In genomic region chr19:366951-367350, GRCh38 we compare ENCODE assay signal across 19 cellular contexts. TPM values are rescaled to one million over a fixed set of nuclear protein-coding genes. Genes with fewer than 3 reads are reported as not detected.
DNase-seq lines count a peak whose midpoint lies in the region; ATAC-seq and TF ChIP-seq lines count a peak whose summit lies in the region.
"Had no signal": no experiment of that assay in that cellular context is flagged by ENCODE, and none has a peak within 500 bp of the region (broad histone marks: within the 10 kb centered on the region; RNA-seq: fewer than 3 reads in every experiment).

No MANE protein-coding gene starts in this region.

- no peak overlapping the region for H3K27ac Mint-ChIP-seq in activated CD4-positive, alpha-beta T cell treated with anti-CD3 and anti-CD28 coated beads, Interleukin-2, amount 10 ng/mL, durations not matched to agents 7 days and 5 days
- H3K27ac Mint-ChIP-seq in stimulated activated memory B cell treated with anti-CD40 and anti-IgM and Interleukin-4, amounts not matched to agents 10 μg/mL and 1 μg/mL and 100 μg/mL, for 72 hours, result no peak overlapping the region
- H3K27ac Mint-ChIP-seq: CD8-positive, alpha-beta T cell; HFFc6 had no signal

- no peaks in the 10 kb centered on the region for H3K9me3 Mint-ChIP-seq in activated CD4-positive, alpha-beta T cell treated with anti-CD3 and anti-CD28 coated beads, Interleukin-2, amount 10 ng/mL, durations not matched to agents 7 days and 5 days
- H3K9me3 Mint-ChIP-seq in stimulated activated memory B cell treated with anti-CD40 and anti-IgM and Interleukin-4, amounts not matched to agents 10 μg/mL and 1 μg/mL and 100 μg/mL, for 72 hours, result no peaks in the 10 kb centered on the region
- H3K9me3 Mint-ChIP-seq: CD8-positive, alpha-beta T cell; HFFc6 had no signal

- H3K27me3 ChIP-seq in RWPE2 (ENCODE audit: insufficient read depth, poor library complexity, severe bottlenecking), result no peaks in the 10 kb centered on the region

- no peak overlapping the region for H3K27ac ChIP-seq in RWPE2 (ENCODE audit: poor library complexity, severe bottlenecking)
- H3K27ac ChIP-seq: 22Rv1, HL-60 had no signal

- CTCF ChIA-PET in activated CD4-positive, alpha-beta T cell treated with anti-CD3 and anti-CD28 coated beads, Interleukin-2, amount 10 ng/mL, durations not matched to agents 7 days and 5 days (lab: Charles Lee), result no interaction called here

- POLR2A ChIA-PET in activated CD4-positive, alpha-beta T cell treated with anti-CD3 and anti-CD28 coated beads, Interleukin-2, amount 10 ng/mL, durations not matched to agents 7 days and 5 days (lab: Charles Lee), result no interaction called here

- DNase-seq in activated CD4-positive, alpha-beta T cell treated with anti-CD3 and anti-CD28 coated beads, Interleukin-2, amount 10 ng/mL, durations not matched to agents 7 days and 5 days, result peak; percentile 5
- DNase-seq in activated CD4-positive, alpha-beta T cell treated with anti-CD3 and anti-CD28 coated beads for 4 hours, result no peak
- DNase-seq in RWPE2 (ENCODE audit: low spot score), result peak; percentile 11
- peak; percentile 21 for DNase-seq in islet precursor cell
- peak; percentile 42 for DNase-seq in sciatic nerve (ENCODE audit: low spot score)
- DNase-seq in effector CD8-positive, alpha-beta T cell (lab: John Stamatoyannopoulos, UW), result no peak
- DNase-seq in effector CD4-positive, alpha-beta T cell, result no peak
- DNase-seq: CD8-positive, alpha-beta T cell; COR-L47; DMS153; DMS79 treated with DMSO at 0.1 percent for 48 hours; EL; GOT3; HFFc6 had no signal

- no peak for ATAC-seq in RWPE2 (ENCODE audit: low read depth)
- ATAC-seq in sciatic nerve, result no peak
- ATAC-seq in stimulated activated memory B cell treated with anti-CD40 and anti-IgM and Interleukin-4, amounts not matched to agents 10 μg/mL and 1 μg/mL and 100 μg/mL, for 72 hours, result no peak
- ATAC-seq: CD8-positive, alpha-beta T cell had no signal

- H3K36me3 Mint-ChIP-seq in activated CD4-positive, alpha-beta T cell treated with anti-CD3 and anti-CD28 coated beads, Interleukin-2, amount 10 ng/mL, durations not matched to agents 7 days and 5 days (ENCODE audit: low read depth), result no peaks in the 10 kb centered on the region
- H3K36me3 Mint-ChIP-seq in stimulated activated memory B cell treated with anti-CD40 and anti-IgM and Interleukin-4, amounts not matched to agents 10 μg/mL and 1 μg/mL and 100 μg/mL, for 72 hours, result no peaks in the 10 kb centered on the region
- H3K36me3 Mint-ChIP-seq: CD14-positive monocyte; CD8-positive, alpha-beta T cell had no signal

- TF ChIP-seq CTCF in RWPE2 (IDR thresholded peaks at IDR 0.05; ENCODE audit: poor library complexity, severe bottlenecking), result no peak

- no peaks in the 10 kb centered on the region for H3K36me3 ChIP-seq in RWPE2 (ENCODE audit: low read depth)
- H3K36me3 ChIP-seq: HAP-1 had no signal

- intact Hi-C loops in sciatic nerve (cut with DNase I), result no loop called here

- peaks cover 6% of the 10 kb centered on the region for H3K27me3 Mint-ChIP-seq in activated CD4-positive, alpha-beta T cell treated with anti-CD3 and anti-CD28 coated beads, Interleukin-2, amount 10 ng/mL, durations not matched to agents 7 days and 5 days
- peaks cover 37% of the 10 kb centered on the region for H3K27me3 Mint-ChIP-seq in stimulated activated memory B cell treated with anti-CD40 and anti-IgM and Interleukin-4, amounts not matched to agents 10 μg/mL and 1 μg/mL and 100 μg/mL, for 72 hours

- no peaks in the 10 kb centered on the region for H3K9me3 ChIP-seq in RWPE2 (ENCODE audit: severe bottlenecking)

- no peak overlapping the region for H3K4me3 ChIP-seq in RWPE2 (ENCODE audit: severe bottlenecking)
- H3K4me3 ChIP-seq: HAP-1 had no signal

- no peaks in the 10 kb centered on the region for H3K4me1 Mint-ChIP-seq in activated CD4-positive, alpha-beta T cell treated with anti-CD3 and anti-CD28 coated beads, Interleukin-2, amount 10 ng/mL, durations not matched to agents 7 days and 5 days
- H3K4me1 Mint-ChIP-seq in stimulated activated memory B cell treated with anti-CD40 and anti-IgM and Interleukin-4, amounts not matched to agents 10 μg/mL and 1 μg/mL and 100 μg/mL, for 72 hours, result no peaks in the 10 kb centered on the region

- H3K4me3 Mint-ChIP-seq in activated CD4-positive, alpha-beta T cell treated with anti-CD3 and anti-CD28 coated beads, Interleukin-2, amount 10 ng/mL, durations not matched to agents 7 days and 5 days, result no peak overlapping the region
- no peak overlapping the region for H3K4me3 Mint-ChIP-seq in stimulated activated memory B cell treated with anti-CD40 and anti-IgM and Interleukin-4, amounts not matched to agents 10 μg/mL and 1 μg/mL and 100 μg/mL, for 72 hours
- H3K4me3 Mint-ChIP-seq: CD14-positive monocyte; CD8-positive, alpha-beta T cell; HFFc6 had no signal

- H3K4me1 ChIP-seq in RWPE2 (ENCODE audit: insufficient read depth, poor library complexity, severe bottlenecking), result no peaks in the 10 kb centered on the region
- H3K4me1 ChIP-seq: HAP-1 had no signal

RNA-seq across cellular contexts. Expression of gene MIER2, which starts 22.4 kb away (rescaled TPM):
- 10 to 100 TPM; 20.7 to 22.0 TPM for total RNA-seq in activated CD4-positive, alpha-beta T cell treated with anti-CD3 and anti-CD28 coated beads, Interleukin-2, amount 10 ng/mL, durations not matched to agents 7 days and 5 days
- total RNA-seq in sciatic nerve, result 24.5 TPM

RNA-seq across cellular contexts. Expression of gene C2CD4C, which starts 42.0 kb away (rescaled TPM):
- not detected for total RNA-seq in activated CD4-positive, alpha-beta T cell treated with anti-CD3 and anti-CD28 coated beads, Interleukin-2, amount 10 ng/mL, durations not matched to agents 7 days and 5 days
- 2.8 TPM for total RNA-seq in sciatic nerve
- total RNA-seq: CD8-positive, alpha-beta T cell; HFFc6 had no signal

Comparison
In these comparisons a context has a peak if more than half of its experiments do, and no peak if none do; other contexts are left out.
1. DNase-seq: peak in activated CD4-positive, alpha-beta T cell treated with anti-CD3 and anti-CD28 coated beads, Interleukin-2, amount 10 ng/mL, durations not matched to agents 7 days and 5 days (single experiment), RWPE2 (single experiment), islet precursor cell (single experiment) and sciatic nerve (single experiment); none in activated CD4-positive, alpha-beta T cell treated with anti-CD3 and anti-CD28 coated beads for 4 hours (0 of 2), effector CD8-positive, alpha-beta T cell (single experiment) and effector CD4-positive, alpha-beta T cell (single experiment).